ENCODE assay signal across 1 cellular context in genomic region chr3:193928354-193929209, GRCh38.
TF ChIP-seq lines count a peak whose summit lies in the region.

No MANE protein-coding gene starts in this region.

TF ChIP-seq in K562, 482 proteins besides CTCF, POLR2A, EP300 and RAD21 (continued from another document and continues in another):
- TF ChIP-seq STAT6 (CRISPR knock-in tag; IDR thresholded peaks at IDR 0.05) (no peak), TCF7 (IDR thresholded peaks at IDR 0.05; ENCODE audit: borderline replicate concordance) (no peak), ZNF174 (CRISPR knock-in tag; IDR thresholded peaks at IDR 0.05) (no peak), MXI1 (IDR thresholded peaks at IDR 0.05; ENCODE audit: low read depth, low read length) (no peak), MAZ (CRISPR knock-in tag; conservative IDR thresholded peaks at IDR 0.05 in 1 of 2, IDR thresholded peaks at IDR 0.05 in 1 of 2) (0 out of 4 replicates have a peak, but pooled peaks of 1 of the 2 experiments have one; percentile 19), PCBP1 (IDR thresholded peaks at IDR 0.05; ENCODE audit: low read depth, low read length, poor library complexity, severe bottlenecking) (no peak), CBX1 (IDR thresholded peaks at IDR 0.05; ENCODE audit: low read depth) (no peak), SLC30A9 (CRISPR knock-in tag; IDR thresholded peaks at IDR 0.05) (no peak), NUFIP1 (IDR thresholded peaks at IDR 0.05; ENCODE audit: partially characterized antibody) (no peak), CREBBP (IDR thresholded peaks at IDR 0.05; ENCODE audit: low read depth, low read length) (no peak), ZNF444 (CRISPR knock-in tag; IDR thresholded peaks at IDR 0.05) (no peak), NFATC3 (IDR thresholded peaks at IDR 0.05) (no peak), DIDO1 (tag; IDR thresholded peaks at IDR 0.05; ENCODE audit: low read depth) (no peak), ARID2 (IDR thresholded peaks at IDR 0.05) (no peak), NFE2L1 (tag; IDR thresholded peaks at IDR 0.05; ENCODE audit: borderline replicate concordance, low read depth) (no peak), THRA (IDR thresholded peaks at IDR 0.05) (no peak), ZBTB8A (IDR thresholded peaks at IDR 0.05; ENCODE audit: partially characterized antibody) (no peak), ATF3 (IDR thresholded peaks at IDR 0.05) (peak; percentile 88), ATF3 (CRISPR knock-in tag; conservative IDR thresholded peaks at IDR 0.05) (no peak), ZNF639 (CRISPR knock-in tag; conservative IDR thresholded peaks at IDR 0.05 in 1 of 2, IDR thresholded peaks at IDR 0.05 in 1 of 2) (no peak), HNRNPH1 (optimal IDR thresholded peaks at IDR 0.05; ENCODE audit: low read depth, low read length) (no peak), ZNF695 (CRISPR knock-in tag; IDR thresholded peaks at IDR 0.05) (no peak), RAD51 (IDR thresholded peaks at IDR 0.05; ENCODE audit: borderline replicate concordance, low read depth) (no peak), XRCC4 (IDR thresholded peaks at IDR 0.05; ENCODE audit: extremely low read depth, insufficient read depth, insufficient read length) (no peak), CHCHD3 (CRISPR knock-in tag; IDR thresholded peaks at IDR 0.05) (0 out of 2 replicates have a peak, but pooled peaks have one; percentile 61), CBFA2T2 (conservative IDR thresholded peaks at IDR 0.05) (peak; percentile 83), IRF9 (tag; IDR thresholded peaks at IDR 0.05) (no peak), CSDE1 (IDR thresholded peaks at IDR 0.05) (no peak), NONO (IDR thresholded peaks at IDR 0.05; ENCODE audit: low read depth in 2 of 2, low read length in 1 of 2) (no peak), ZC3H8 (IDR thresholded peaks at IDR 0.05) (no peak), RBFOX2 (IDR thresholded peaks at IDR 0.05; ENCODE audit: low read depth, low read length) (no peak), TARDBP (IDR thresholded peaks at IDR 0.05) (no peak), KAT2B (IDR thresholded peaks at IDR 0.05; ENCODE audit: low read depth, low read length) (no peak), RFX5 (IDR thresholded peaks at IDR 0.05; ENCODE audit: low read depth, low read length) (no peak), ZFP91 (CRISPR knock-in tag; IDR thresholded peaks at IDR 0.05) (no peak), NFXL1 (CRISPR knock-in tag; IDR thresholded peaks at IDR 0.05) (no peak), CBX3 (IDR thresholded peaks at IDR 0.05; ENCODE audit: borderline replicate concordance in 1 of 2, low read length in 2 of 2) (no peak), E2F4 (CRISPR knock-in tag; IDR thresholded peaks at IDR 0.05; ENCODE audit: low read depth) (no peak), NR3C1 (CRISPR knock-in tag; IDR thresholded peaks at IDR 0.05) (no peak), MTF1 (CRISPR knock-in tag; IDR thresholded peaks at IDR 0.05; ENCODE audit: borderline replicate concordance) (no peak), RB1 (IDR thresholded peaks at IDR 0.05; ENCODE audit: low read depth) (no peak), GTF2B (IDR thresholded peaks at IDR 0.05; ENCODE audit: extremely low read depth, insufficient read length) (no peak), POLR2G (IDR thresholded peaks at IDR 0.05; ENCODE audit: low read depth, low read length) (no peak), ZFP1 (CRISPR knock-in tag; IDR thresholded peaks at IDR 0.05) (no peak), ZNF280B (CRISPR knock-in tag; IDR thresholded peaks at IDR 0.05) (no peak), ZNF76 (CRISPR knock-in tag; IDR thresholded peaks at IDR 0.05; ENCODE audit: borderline replicate concordance) (no peak), ELK1 (CRISPR knock-in tag; IDR thresholded peaks at IDR 0.05) (no peak), ELF4 (CRISPR knock-in tag; IDR thresholded peaks at IDR 0.05) (no peak), THAP7 (CRISPR knock-in tag; IDR thresholded peaks at IDR 0.05) (no peak), HINFP (tag; conservative IDR thresholded peaks at IDR 0.05; ENCODE audit: low read depth) (no peak), SIX5 (IDR thresholded peaks at IDR 0.05; ENCODE audit: borderline replicate concordance in 1 of 2, insufficient read depth in 1 of 2, low read depth in 1 of 2, low read length in 2 of 2) (no peak), BRF2 (IDR thresholded peaks at IDR 0.05; ENCODE audit: borderline replicate concordance, insufficient read depth, insufficient read length) (no peak)
